17 cellular contexts compared by ENCODE assay signal in genomic region chr19:37537391-37537947, GRCh38. TPM values are rescaled to one million over a fixed set of nuclear protein-coding genes. Genes with fewer than 3 reads are reported as not detected.
"Had no signal": no experiment of that assay in that cellular context is flagged by ENCODE, and none has a peak within 500 bp of the region (broad histone marks: within the 10 kb centered on the region; RNA-seq: fewer than 3 reads in every experiment).

No MANE protein-coding gene starts in this region.

- H2AFZ ChIP-seq: hepatocyte had no signal

- H3K4me3 Mint-ChIP-seq: activated CD4-positive, alpha-beta memory T cell treated with anti-CD3 and anti-CD28 coated beads, Interleukin-2, amount 10 ng/mL, durations not matched to agents 7 days and 5 days; activated naive CD8-positive, alpha-beta T cell treated with anti-CD3 and anti-CD28 coated beads for 36 hours; activated T-cell treated with anti-CD3 and anti-CD28 coated beads, Interleukin-2, amount 50 U/mL, for 72 hours; naive thymus-derived CD8-positive, alpha-beta T cell; stimulated activated effector memory CD8-positive, alpha-beta T cell treated with anti-CD3 and anti-CD28 coated beads, Interleukin-12 subunit alpha, Interleukin-12 subunit beta, amount 100 ng/mL, for 72 hours had no signal

- H3K4me1 Mint-ChIP-seq: activated CD4-positive, alpha-beta memory T cell treated with anti-CD3 and anti-CD28 coated beads, Interleukin-2, amount 10 ng/mL, durations not matched to agents 7 days and 5 days; activated naive CD8-positive, alpha-beta T cell treated with anti-CD3 and anti-CD28 coated beads for 36 hours; naive thymus-derived CD8-positive, alpha-beta T cell; stimulated activated effector memory CD8-positive, alpha-beta T cell treated with anti-CD3 and anti-CD28 coated beads, Interleukin-12 subunit alpha, Interleukin-12 subunit beta, amount 100 ng/mL, for 72 hours had no signal

- H3K36me3 ChIP-seq: colonic mucosa, neutrophil had no signal

- H3K79me2 ChIP-seq: hepatocyte had no signal

- H3K27ac Mint-ChIP-seq: activated CD4-positive, alpha-beta memory T cell treated with anti-CD3 and anti-CD28 coated beads, Interleukin-2, amount 10 ng/mL, durations not matched to agents 7 days and 5 days; activated naive CD8-positive, alpha-beta T cell treated with anti-CD3 and anti-CD28 coated beads for 36 hours; activated T-cell treated with anti-CD3 and anti-CD28 coated beads, Interleukin-2, amount 50 U/mL, for 72 hours; naive thymus-derived CD8-positive, alpha-beta T cell; stimulated activated effector memory CD8-positive, alpha-beta T cell treated with anti-CD3 and anti-CD28 coated beads, Interleukin-12 subunit alpha, Interleukin-12 subunit beta, amount 100 ng/mL, for 72 hours had no signal

- H3K4me1 ChIP-seq: colonic mucosa, lower lobe of right lung, right atrium auricular region had no signal

- H3K27me3 Mint-ChIP-seq: activated CD4-positive, alpha-beta memory T cell treated with anti-CD3 and anti-CD28 coated beads, Interleukin-2, amount 10 ng/mL, durations not matched to agents 7 days and 5 days; activated naive CD8-positive, alpha-beta T cell treated with anti-CD3 and anti-CD28 coated beads for 36 hours; naive thymus-derived CD8-positive, alpha-beta T cell had no signal

- ATAC-seq: activated T-cell treated with anti-CD3 and anti-CD28 coated beads, Interleukin-2, amount 50 U/mL, for 72 hours; lower lobe of right lung; naive thymus-derived CD8-positive, alpha-beta T cell; stimulated activated effector memory CD8-positive, alpha-beta T cell treated with anti-CD3 and anti-CD28 coated beads, Interleukin-12 subunit alpha, Interleukin-12 subunit beta, amount 100 ng/mL, for 72 hours had no signal

- DNase-seq: activated CD4-positive, alpha-beta memory T cell treated with anti-CD3 and anti-CD28 coated beads, Interleukin-2, amount 10 ng/mL, durations not matched to agents 7 days and 5 days; activated gamma-delta T cell treated with Interleukin-2 at 50 U/mL for 16 hours; activated naive CD8-positive, alpha-beta T cell treated with anti-CD3 and anti-CD28 coated beads for 36 hours; activated T-cell treated with anti-CD3 and anti-CD28 coated beads, Interleukin-2, amount 50 U/mL, for 72 hours; aorta; colonic mucosa; effector CD4-positive, alpha-beta T cell; lower lobe of right lung; naive thymus-derived CD8-positive, alpha-beta T cell; T-helper 9 cell; trophoblast cell had no signal

- H3K27me3 ChIP-seq: cardiac muscle cell, colonic mucosa, hepatocyte, neutrophil, right atrium auricular region had no signal

- H3K4me2 ChIP-seq: hepatocyte, smooth muscle cell had no signal

- H3K27ac ChIP-seq: cardiac muscle cell, colonic mucosa, hepatocyte, lower lobe of right lung, neutrophil, right atrium auricular region had no signal

- H3K4me3 ChIP-seq: cardiac muscle cell, colonic mucosa, hepatocyte, lower lobe of right lung, right atrium auricular region, smooth muscle cell had no signal

RNA-seq across cellular contexts. Expression of gene ZNF540, which starts 57.2 kb away (rescaled TPM):
- total RNA-seq: smooth muscle cell had no signal
